22 cellular contexts compared by ENCODE assay signal in the genomic region with DNA sequence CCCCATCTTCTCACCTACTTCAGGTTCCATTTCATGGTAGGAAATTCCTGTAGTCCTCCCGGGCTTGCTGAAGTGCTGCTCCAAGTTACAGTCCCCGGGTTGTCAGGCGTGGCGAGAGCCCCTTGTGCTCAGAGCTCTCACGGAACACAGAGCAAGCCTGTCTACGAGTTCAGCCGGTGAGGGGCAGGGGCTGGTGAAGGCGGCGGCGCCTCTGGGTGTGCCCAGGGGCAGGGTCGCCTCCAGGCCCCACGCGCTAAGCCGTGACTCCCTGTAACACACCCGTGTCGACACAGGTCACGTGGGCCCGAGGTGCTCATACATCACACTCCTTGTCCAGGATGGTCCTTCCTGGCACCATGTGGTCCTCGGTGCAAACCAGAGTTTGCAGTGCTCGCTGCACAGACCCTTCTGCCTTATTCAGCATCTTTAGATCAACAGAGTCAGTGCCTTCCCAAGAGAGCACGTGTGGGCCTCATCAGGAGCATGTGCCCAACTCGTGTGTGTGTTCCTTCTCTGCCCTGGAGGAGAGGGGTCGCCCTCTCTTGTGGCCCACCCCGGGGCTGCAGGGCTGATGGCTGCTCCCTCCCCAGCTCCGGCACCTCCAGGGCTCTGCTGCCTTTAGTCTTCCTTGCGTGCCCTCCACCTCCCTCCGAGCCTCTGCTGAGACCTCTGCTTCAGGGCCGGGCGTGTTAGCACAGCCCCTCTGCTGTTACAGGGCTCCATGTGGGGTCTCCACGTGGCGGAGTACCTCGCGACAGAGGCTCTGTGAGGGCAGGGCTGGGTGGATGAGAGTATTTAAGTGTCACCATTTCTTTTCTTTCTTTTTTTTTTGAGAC. TPM values are rescaled to one million over a fixed set of nuclear protein-coding genes. Genes with fewer than 3 reads are reported as not detected.
DNase-seq lines count a peak whose midpoint lies in the region; ATAC-seq and TF ChIP-seq lines count a peak whose summit lies in the region.
"Had no signal": no experiment of that assay in that cellular context is flagged by ENCODE, and none has a peak within 500 bp of the region (broad histone marks: within the 10 kb centered on the region; RNA-seq: fewer than 3 reads in every experiment).

No MANE protein-coding gene starts in this region.

- H3K4me1 ChIP-seq in SK-N-SH (ENCODE audit: control insufficient read depth in 1 of 2, insufficient read depth in 2 of 2, low read depth in 1 of 2, low read length in 1 of 2) (peaks cover 8 to 20% of the 10 kb centered on the region in 2 experiments; a peak in 2 of 4 replicates), osteoblast (ENCODE audit: insufficient read depth, low read length) (peaks cover 18% of the 10 kb centered on the region)
- peaks cover 32% of the 10 kb centered on the region for H3K4me1 ChIP-seq in CD8-positive, alpha-beta T cell (ENCODE audit: insufficient read depth, low read length)

- no peaks in the 10 kb centered on the region for H3K27me3 Mint-ChIP-seq in central memory CD8-positive, alpha-beta T cell
- no peaks in the 10 kb centered on the region for H3K27me3 Mint-ChIP-seq in CD8-positive, alpha-beta T cell (ENCODE audit: low read depth)
- H3K27me3 Mint-ChIP-seq: B cell; CD8-positive, alpha-beta memory T cell had no signal

- peak overlapping the region; percentile 77 for H3K27ac Mint-ChIP-seq in central memory CD8-positive, alpha-beta T cell (ENCODE audit: low read depth)
- no peak overlapping the region for H3K27ac Mint-ChIP-seq in CD8-positive, alpha-beta T cell

- H3K4me2 ChIP-seq in SK-N-SH (no peak overlapping the region), osteoblast (ENCODE audit: insufficient read depth, low read length) (no peak overlapping the region)

- H3K9me3 Mint-ChIP-seq in central memory CD8-positive, alpha-beta T cell: no peaks in the 10 kb centered on the region
- no peaks in the 10 kb centered on the region for H3K9me3 Mint-ChIP-seq in CD8-positive, alpha-beta T cell
- H3K9me3 Mint-ChIP-seq: CD8-positive, alpha-beta memory T cell had no signal

- H3K4me3 Mint-ChIP-seq in central memory CD8-positive, alpha-beta T cell: no peak overlapping the region
- H3K4me3 Mint-ChIP-seq in CD8-positive, alpha-beta T cell: no peak overlapping the region

- peaks cover 42% of the 10 kb centered on the region for H3K79me2 ChIP-seq in SK-N-SH (ENCODE audit: insufficient read depth)
- peaks cover 60% of the 10 kb centered on the region for H3K79me2 ChIP-seq in osteoblast (ENCODE audit: insufficient read depth, low read length)

- H3K27me3 ChIP-seq in SK-N-SH (ENCODE audit: insufficient read depth): no peaks in the 10 kb centered on the region
- H3K27me3 ChIP-seq in HL-60 (ENCODE audit: insufficient read depth, poor library complexity, severe bottlenecking): no peaks in the 10 kb centered on the region
- no peaks in the 10 kb centered on the region for H3K27me3 ChIP-seq in osteoblast (ENCODE audit: insufficient read depth, low read length)
- H3K27me3 ChIP-seq in CD8-positive, alpha-beta T cell (ENCODE audit: insufficient read depth, low read length): no peaks in the 10 kb centered on the region
- H3K27me3 ChIP-seq: MG63, Peyer's patch had no signal

- no peaks in the 10 kb centered on the region for H3K9me2 ChIP-seq in SK-N-SH

- POLR2A ChIA-PET in SK-N-SH (lab: Yijun Ruan, JAX): no interaction called here
- POLR2A ChIA-PET in CD8-positive, alpha-beta T cell (lab: Charles Lee): no interaction called here

- TF ChIP-seq CTCF in SK-N-SH (IDR thresholded peaks at IDR 0.05) (no peak), HL-60 (IDR thresholded peaks at IDR 0.05; ENCODE audit: insufficient read depth, low read length) (no peak), osteoblast (IDR thresholded peaks at IDR 0.05; ENCODE audit: extremely low read depth, low read depth, low read length) (no peak)
- TF ChIP-seq CTCF in CD8-positive, alpha-beta T cell (IDR thresholded peaks at IDR 0.05): no peak

- H3K36me3 Mint-ChIP-seq in central memory CD8-positive, alpha-beta T cell (ENCODE audit: insufficient read depth): peaks cover 22% of the 10 kb centered on the region
- peaks cover 32% of the 10 kb centered on the region for H3K36me3 Mint-ChIP-seq in CD8-positive, alpha-beta T cell

- no peak for ATAC-seq in SK-N-SH treated with all-trans-retinoic acid at 6 μM for 48 hours
- no peak for ATAC-seq in central memory CD8-positive, alpha-beta T cell (replicated peaks; ENCODE audit: extremely low read depth, poor library complexity, severe bottlenecking)
- no peak for ATAC-seq in CD8-positive, alpha-beta T cell
- ATAC-seq: GM12878, HCT116 had no signal

- H3K9me3 ChIP-seq in SK-N-SH: no peaks in the 10 kb centered on the region
- no peaks in the 10 kb centered on the region for H3K9me3 ChIP-seq in osteoblast (ENCODE audit: low read depth, low read length)
- H3K9me3 ChIP-seq in CD8-positive, alpha-beta T cell (ENCODE audit: low read length): no peaks in the 10 kb centered on the region
- H3K9me3 ChIP-seq: MG63, Peyer's patch had no signal

- H3K4me3 ChIP-seq in SK-N-SH (ENCODE audit: low read depth in 2 of 2, low read length in 1 of 2) (no peak overlapping the region), HL-60 (replicated peaks; ENCODE audit: insufficient read depth, low read length) (no peak overlapping the region), osteoblast (ENCODE audit: insufficient read depth, low read length) (no peak overlapping the region)
- no peak overlapping the region for H3K4me3 ChIP-seq in CD8-positive, alpha-beta T cell (ENCODE audit: low read depth, low read length)
- H3K4me3 ChIP-seq: GM12878, MG63, Peyer's patch had no signal

- intact Hi-C loops in CD8-positive, alpha-beta T cell (cut with DNase I, micrococcal nuclease): no loop called here

- H3K4me1 Mint-ChIP-seq in central memory CD8-positive, alpha-beta T cell: peaks cover 21% of the 10 kb centered on the region
- peaks cover 27% of the 10 kb centered on the region for H3K4me1 Mint-ChIP-seq in CD8-positive, alpha-beta T cell (ENCODE audit: low read depth)

- H3K36me3 ChIP-seq in SK-N-SH (replicated peaks in 1 of 2; ENCODE audit: control insufficient read depth in 1 of 2, insufficient read depth in 2 of 2, low read length in 1 of 2) (peaks cover 40 to 50% of the 10 kb centered on the region in 2 experiments), osteoblast (ENCODE audit: insufficient read depth, low read length) (peaks cover 49% of the 10 kb centered on the region)
- H3K36me3 ChIP-seq in CD8-positive, alpha-beta T cell (ENCODE audit: insufficient read depth, low read length): peaks cover 17% of the 10 kb centered on the region

- H3K27ac ChIP-seq in SK-N-SH (ENCODE audit: low read depth in 2 of 2, low read length in 1 of 2) (no peak overlapping the region; a peak in 1 of 4 replicates), HL-60 (replicated peaks) (peak overlapping the region; percentile 60), osteoblast (ENCODE audit: low read depth, low read length) (no peak overlapping the region)
- H3K27ac ChIP-seq in CD8-positive, alpha-beta T cell (ENCODE audit: low read depth, low read length): no peak overlapping the region
- H3K27ac ChIP-seq: 22Rv1 had no signal

- DNase-seq in SK-N-SH: peak; percentile 29
- DNase-seq in HL-60 (ENCODE audit: low read depth in 1 of 2, low spot score in 1 of 2): no peak
- DNase-seq in central memory CD8-positive, alpha-beta T cell (ENCODE audit: low spot score in 2 of 2): no peak
- DNase-seq in osteoblast (ENCODE audit: insufficient read length, low spot score, missing footprints): peak; percentile 80
- no peak for DNase-seq in CD8-positive, alpha-beta T cell
- no peak for DNase-seq in mesenteric fat pad (ENCODE audit: low spot score)
- DNase-seq in NCI-H2196 treated with DMSO at 0.1 percent for 48 hours (lab: John Stamatoyannopoulos, UW; ENCODE audit: unreplicated experiment): no peak
- DNase-seq: CD8-positive, alpha-beta memory T cell; GDM1; MG63; NCI-H1092; NCI-H146; NCI-H2081 treated with DMSO at 0.1 percent for 48 hours; NCI-H2227 treated with DMSO at 0.1 percent for 48 hours; NCI-H524 treated with DMSO at 0.1 percent for 48 hours; Peyer's patch; SHP77 had no signal

- CTCF ChIA-PET in SK-N-SH (lab: Yijun Ruan, JAX): interaction anchor here (0.7 kb wide), 1 partner anchor 35 kb away, joined by 3 read pairs; no protein-coding TSS in a partner anchor
- CTCF ChIA-PET in CD8-positive, alpha-beta T cell (lab: Charles Lee): no interaction called here

- TF ChIP-seq EP300 in SK-N-SH (IDR thresholded peaks at IDR 0.05; ENCODE audit: borderline replicate concordance in 1 of 2, low read depth in 1 of 2, low read length in 1 of 2): no peak

- peaks cover 30% of the 10 kb centered on the region for H3F3A ChIP-seq in SK-N-SH (replicated peaks; ENCODE audit: insufficient read depth)

- no peak for TF ChIP-seq RAD21 in SK-N-SH (IDR thresholded peaks at IDR 0.05; ENCODE audit: low read length)

- 95% methylated on average over 32 of the region's 33 CpGs for WGBS in SK-N-SH (ENCODE audit: low lambda C conversion rate)

- no peak overlapping the region for H3K9ac ChIP-seq in SK-N-SH

- no peak overlapping the region for H2AFZ ChIP-seq in SK-N-SH (ENCODE audit: low read depth)
- H2AFZ ChIP-seq in osteoblast (ENCODE audit: low read length): no peak overlapping the region

- peaks cover 5% of the 10 kb centered on the region for H4K20me1 ChIP-seq in SK-N-SH (ENCODE audit: insufficient read depth)
- peaks cover 8% of the 10 kb centered on the region for H4K20me1 ChIP-seq in osteoblast (ENCODE audit: insufficient read depth, low read length)

TF ChIP-seq in SK-N-SH, 30 proteins besides CTCF, POLR2A, EP300 and RAD21 (continues in another document):
- no peak for TF ChIP-seq GATA2 (CRISPR knock-in tag; IDR thresholded peaks at IDR 0.05)
- TF ChIP-seq MEF2A (IDR thresholded peaks at IDR 0.05; ENCODE audit: borderline replicate concordance, low read depth): no peak
- no peak for TF ChIP-seq GABPA (IDR thresholded peaks at IDR 0.05; ENCODE audit: low read depth)

TF ChIP-seq in SK-N-SH treated with all-trans-retinoic acid at 6 μM for 48 hours, 23 proteins besides CTCF, POLR2A, EP300 and RAD21:
- TF ChIP-seq CREB5 (CRISPR knock-in tag; IDR thresholded peaks at IDR 0.05; ENCODE audit: low read depth) (no peak), PPARA (CRISPR knock-in tag; IDR thresholded peaks at IDR 0.05; ENCODE audit: borderline replicate concordance) (no peak), BACH2 (CRISPR knock-in tag; IDR thresholded peaks at IDR 0.05; ENCODE audit: borderline replicate concordance) (no peak)

RNA-seq across cellular contexts. Expression of gene WDR45B, which starts 51.2 kb away (rescaled TPM):
- 171 and 191 TPM in 2 replicates for polyA plus RNA-seq in SK-N-SH (2012; rRNA removed)
- polyA plus RNA-seq in SK-N-SH (2012; cell fraction: cytosol; rRNA removed): 142 and 159 TPM in 2 replicates
- 164 and 253 TPM in 2 replicates for polyA plus RNA-seq in SK-N-SH (2012; cell fraction: nucleus; rRNA removed)
- 66.2 and 66.3 TPM in 2 replicates for total RNA-seq in osteoblast
- 100 to 1,000 TPM; 103 to 107 TPM for total RNA-seq in CD8-positive, alpha-beta T cell
- total RNA-seq in mesenteric fat pad: 65.3 TPM

Comparison
In these comparisons a context has a peak if more than half of its experiments do, and no peak if none do; other contexts are left out.
1. DNase-seq: peak in SK-N-SH (single experiment) and osteoblast (single experiment); none in HL-60 (0 of 2), central memory CD8-positive, alpha-beta T cell (0 of 2), CD8-positive, alpha-beta T cell (0 of 7), mesenteric fat pad (single experiment) and NCI-H2196 treated with DMSO at 0.1 percent for 48 hours (single experiment).